ENCODE assay signal across 8 cellular contexts in the genomic region with DNA sequence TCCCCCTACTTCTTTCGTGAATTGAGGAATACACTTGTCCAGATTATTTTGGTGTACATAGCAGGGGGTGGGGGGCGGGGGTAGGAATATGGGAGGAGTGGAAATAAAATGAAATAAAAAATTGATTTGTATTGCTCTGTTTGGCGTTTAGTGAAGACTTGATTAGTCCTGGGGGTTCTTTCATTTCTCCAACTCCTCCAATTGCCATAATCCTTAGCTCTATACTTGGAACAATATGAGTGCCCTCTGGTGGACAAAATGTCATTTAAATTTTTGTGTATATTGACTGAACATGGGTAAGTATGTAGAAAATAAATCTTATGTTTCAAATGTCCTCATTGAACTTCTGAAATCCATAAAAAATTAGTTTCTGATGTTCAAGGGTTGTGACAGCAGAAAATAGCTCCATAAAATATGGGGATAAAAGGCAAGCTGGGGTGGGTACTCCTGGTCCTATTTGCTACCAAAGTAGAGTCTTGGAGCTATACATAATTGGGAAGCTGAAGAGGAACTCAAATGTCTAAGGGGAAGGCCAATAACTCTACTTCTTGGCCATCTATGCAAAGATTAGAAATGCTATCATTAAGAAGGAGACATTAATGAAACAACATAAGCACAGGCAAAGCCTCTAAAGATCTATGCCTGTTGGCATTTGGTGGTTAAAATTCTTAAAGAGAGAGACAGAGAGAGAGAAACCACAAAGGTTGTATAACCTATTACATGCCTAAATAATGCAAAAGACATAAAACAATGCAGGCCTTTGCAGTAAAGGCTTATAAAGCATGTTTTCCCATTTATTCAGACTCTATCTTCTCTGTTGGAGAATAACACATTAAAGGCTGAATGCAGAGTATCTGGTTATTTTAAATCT.
DNase-seq lines count a peak whose midpoint lies in the region; ATAC-seq and TF ChIP-seq lines count a peak whose summit lies in the region.

No MANE protein-coding gene starts in this region.

- no peak overlapping the region for H3K9ac ChIP-seq in OCI-LY3 (ENCODE audit: low read length)
- H3K9ac ChIP-seq in fibroblast of lung (ENCODE audit: insufficient read depth, low read length), result no peak overlapping the region
- peak overlapping the region; percentile 18 for H3K9ac ChIP-seq in skeletal muscle satellite cell (ENCODE audit: low read depth, low read length)

- peak; percentile 58 for DNase-seq in COR-L47 (lab: John Stamatoyannopoulos, UW)
- peak; percentile 12 for DNase-seq in HEK293T (ENCODE audit: extremely low spot score)
- peak; percentile 65 to 82 for DNase-seq in fibroblast of lung (ENCODE audit: low read depth in 2 of 2)
- DNase-seq in T-helper 9 cell, result no peak
- DNase-seq in SHP77 treated with DMSO at 0.1 percent for 48 hours (lab: John Stamatoyannopoulos, UW), result no peak

- CTCF ChIA-PET in HEK293T (lab: Yijun Ruan, JAX), result interaction anchor here (0.6 to 2.7 kb wide), 4 partner anchors 13 to 834 kb away, joined by 3 to 16 read pairs (median 4); no protein-coding TSS in a partner anchor

- no peak overlapping the region for H3K4me3 ChIP-seq in OCI-LY3 (ENCODE audit: low read length)
- H3K4me3 ChIP-seq in fibroblast of lung (replicated peaks in 1 of 4; ENCODE audit: control extremely low read depth in 1 of 4, insufficient read depth in 1 of 4, low read depth in 3 of 4, low read length in 4 of 4), result no peak overlapping the region
- no peak overlapping the region for H3K4me3 ChIP-seq in skeletal muscle satellite cell (ENCODE audit: low read length)

- ATAC-seq in GM19397 (IDR thresholded peaks at IDR 0.05; ENCODE audit: unreplicated experiment), result no peak

- H4K20me1 ChIP-seq in OCI-LY3 (ENCODE audit: insufficient read depth, low read length) (no peaks in the 10 kb centered on the region), fibroblast of lung (ENCODE audit: control insufficient read depth, extremely low read depth, insufficient read depth, low read length) (no peaks in the 10 kb centered on the region)

- no peak overlapping the region for H2AFZ ChIP-seq in OCI-LY3 (ENCODE audit: low read depth, low read length)
- H2AFZ ChIP-seq in fibroblast of lung (ENCODE audit: low read length), result no peak overlapping the region

- H3K4me1 ChIP-seq in OCI-LY3 (ENCODE audit: low read length) (peaks cover 6% of the 10 kb centered on the region), fibroblast of lung (ENCODE audit: control insufficient read depth, extremely low read depth, insufficient read depth, low read length) (no peaks in the 10 kb centered on the region), skeletal muscle satellite cell (ENCODE audit: control insufficient read depth, insufficient read depth, low read length) (peaks cover 4% of the 10 kb centered on the region)

- POLR2A ChIA-PET in HEK293T (lab: Yijun Ruan, JAX), result interaction anchor here (1.4 kb wide), 1 partner anchor 831 kb away, joined by 4 read pairs; no protein-coding TSS in a partner anchor

- H3K36me3 ChIP-seq in OCI-LY3 (replicated peaks; ENCODE audit: low read depth, low read length) (peaks cover 7% of the 10 kb centered on the region), fibroblast of lung (ENCODE audit: control insufficient read depth, insufficient read depth, low read length) (no peaks in the 10 kb centered on the region), skeletal muscle satellite cell (ENCODE audit: insufficient read depth, low read length) (no peaks in the 10 kb centered on the region)

- H3K9me3 ChIP-seq in OCI-LY3 (ENCODE audit: insufficient read depth, low read length), result peaks cover 5% of the 10 kb centered on the region; the same call in 1 of the 2 replicates
- H3K9me3 ChIP-seq in fibroblast of lung (ENCODE audit: control insufficient read depth, insufficient read depth, low read depth, low read length), result no peaks in the 10 kb centered on the region
- H3K9me3 ChIP-seq in skeletal muscle satellite cell (replicated peaks; ENCODE audit: low read length), result peaks cover 5% of the 10 kb centered on the region

- H3K4me2 ChIP-seq in OCI-LY3 (ENCODE audit: low read length) (no peak overlapping the region), fibroblast of lung (ENCODE audit: extremely low read depth, insufficient read depth, low read length) (no peak overlapping the region), skeletal muscle satellite cell (ENCODE audit: low read length) (no peak overlapping the region)

- H3K79me2 ChIP-seq in OCI-LY3 (ENCODE audit: low read length) (no peaks in the 10 kb centered on the region), fibroblast of lung (ENCODE audit: control insufficient read depth, insufficient read depth, low read length) (no peaks in the 10 kb centered on the region)

- TF ChIP-seq CTCF in OCI-LY3 (IDR thresholded peaks at IDR 0.05; ENCODE audit: low read depth, low read length) (peak; percentile 62), fibroblast of lung (conservative IDR thresholded peaks at IDR 0.05 in 1 of 2, IDR thresholded peaks at IDR 0.05 in 1 of 2; ENCODE audit: low read depth in 1 of 2, low read length in 2 of 2) (peak; percentile 35 to 36)

- no peak overlapping the region for H3K27ac ChIP-seq in OCI-LY3 (ENCODE audit: low read length)
- no peak overlapping the region for H3K27ac ChIP-seq in fibroblast of lung (ENCODE audit: insufficient read depth, low read length)

- no peaks in the 10 kb centered on the region for H3K27me3 ChIP-seq in OCI-LY3 (ENCODE audit: low read depth, low read length)
- H3K27me3 ChIP-seq in fibroblast of lung (ENCODE audit: control insufficient read depth, insufficient read depth, low read length), result no peaks in the 10 kb centered on the region
- H3K27me3 ChIP-seq in skeletal muscle satellite cell (ENCODE audit: control insufficient read depth, insufficient read depth, low read length), result no peaks in the 10 kb centered on the region

TF ChIP-seq in HEK293T, 16 proteins besides CTCF, POLR2A, EP300 and RAD21:
- TF ChIP-seq CTBP1 (IDR thresholded peaks at IDR 0.05; ENCODE audit: borderline replicate concordance), result no peak
- no peak for TF ChIP-seq BHLHE40 (IDR thresholded peaks at IDR 0.05; ENCODE audit: borderline replicate concordance)
- no peak for TF ChIP-seq ELF4 (IDR thresholded peaks at IDR 0.05)
- TF ChIP-seq FOXK2 (IDR thresholded peaks at IDR 0.05), result no peak

Comparison
In these comparisons a context has a peak if more than half of its experiments do, and no peak if none do; other contexts are left out.
1. DNase-seq: peak in COR-L47 (single experiment), HEK293T (single experiment) and fibroblast of lung (2 of 2); none in T-helper 9 cell (single experiment) and SHP77 treated with DMSO at 0.1 percent for 48 hours (single experiment).